In genomic region chr7:26291251-26291650, GRCh38 we compare ENCODE assay signal across 8 cellular contexts. TPM values are rescaled to one million over a fixed set of nuclear protein-coding genes. Genes with fewer than 3 reads are reported as not detected.
DNase-seq lines count a peak whose midpoint lies in the region; TF ChIP-seq lines count a peak whose summit lies in the region.

No MANE protein-coding gene starts in this region.

- TF ChIP-seq EP300 in suprapubic skin (IDR thresholded peaks at IDR 0.05), result no peak

- H3K4me1 ChIP-seq in suprapubic skin, result peaks cover 12% of the 10 kb centered on the region

- H3K9me3 ChIP-seq in suprapubic skin, result no peaks in the 10 kb centered on the region

- H3K4me3 Mint-ChIP-seq in activated CD4-positive, alpha-beta T cell treated with anti-CD3 and anti-CD28 coated beads, Interleukin-2, amount 10 ng/mL, durations not matched to agents 24 days and 14 days, result peak overlapping the region; percentile 98
- peak overlapping the region; percentile 90 for H3K4me3 Mint-ChIP-seq in activated naive CD8-positive, alpha-beta T cell treated with anti-CD3 and anti-CD28 coated beads for 36 hours

- H3K27ac ChIP-seq in suprapubic skin, result no peak overlapping the region

- peak overlapping the region; percentile 91 for H3K27ac Mint-ChIP-seq in activated CD4-positive, alpha-beta T cell treated with anti-CD3 and anti-CD28 coated beads, Interleukin-2, amount 10 ng/mL, durations not matched to agents 24 days and 14 days
- peak overlapping the region; percentile 92 for H3K27ac Mint-ChIP-seq in activated naive CD8-positive, alpha-beta T cell treated with anti-CD3 and anti-CD28 coated beads for 36 hours

- peaks cover 13% of the 10 kb centered on the region for H3K36me3 Mint-ChIP-seq in activated CD4-positive, alpha-beta T cell treated with anti-CD3 and anti-CD28 coated beads, Interleukin-2, amount 10 ng/mL, durations not matched to agents 24 days and 14 days (ENCODE audit: low read depth)
- H3K36me3 Mint-ChIP-seq in activated naive CD8-positive, alpha-beta T cell treated with anti-CD3 and anti-CD28 coated beads for 36 hours, result peaks cover 13% of the 10 kb centered on the region

- H3K4me1 Mint-ChIP-seq in activated CD4-positive, alpha-beta T cell treated with anti-CD3 and anti-CD28 coated beads, Interleukin-2, amount 10 ng/mL, durations not matched to agents 24 days and 14 days, result peaks cover 32% of the 10 kb centered on the region
- H3K4me1 Mint-ChIP-seq in activated naive CD8-positive, alpha-beta T cell treated with anti-CD3 and anti-CD28 coated beads for 36 hours, result peaks cover 24% of the 10 kb centered on the region

- no peak for DNase-seq in activated CD4-positive, alpha-beta T cell treated with anti-CD3 and anti-CD28 coated beads, Interleukin-2, amount 10 ng/mL, durations not matched to agents 24 days and 14 days
- no peak for DNase-seq in activated CD4-positive, alpha-beta T cell treated with anti-CD3 and anti-CD28 coated beads for 48 hours
- DNase-seq in activated naive CD8-positive, alpha-beta T cell treated with anti-CD3 and anti-CD28 coated beads for 36 hours, result no peak
- DNase-seq in kidney epithelial cell (ENCODE audit: low read depth) (no peak), suprapubic skin (ENCODE audit: low spot score in 2 of 2) (no peak), LoVo (ENCODE audit: low spot score) (no peak), activated gamma-delta T cell treated with Interleukin-2 at 50 U/mL for 16 hours (no peak), HuH-7 (ENCODE audit: low spot score) (no peak)

- intact Hi-C loops in activated CD4-positive, alpha-beta T cell treated with anti-CD3 and anti-CD28 coated beads, Interleukin-2, amount 10 ng/mL, durations not matched to agents 24 days and 14 days (cut with micrococcal nuclease), result loop anchor here (5.0 kb wide), 2 partner anchors 46 to 199 kb away; no protein-coding TSS in a partner anchor

- no peaks in the 10 kb centered on the region for H3K36me3 ChIP-seq in kidney epithelial cell (ENCODE audit: control insufficient read depth, insufficient read depth, low read length)
- H3K36me3 ChIP-seq in suprapubic skin, result no peaks in the 10 kb centered on the region

- TF ChIP-seq CTCF in kidney epithelial cell (IDR thresholded peaks at IDR 0.05; ENCODE audit: insufficient read depth, low read length, poor library complexity, severe bottlenecking), result no peak
- TF ChIP-seq CTCF in suprapubic skin (IDR thresholded peaks at IDR 0.05), result no peak

- H3K9me3 Mint-ChIP-seq in activated CD4-positive, alpha-beta T cell treated with anti-CD3 and anti-CD28 coated beads, Interleukin-2, amount 10 ng/mL, durations not matched to agents 24 days and 14 days, result no peaks in the 10 kb centered on the region
- no peaks in the 10 kb centered on the region for H3K9me3 Mint-ChIP-seq in activated naive CD8-positive, alpha-beta T cell treated with anti-CD3 and anti-CD28 coated beads for 36 hours

- no peak for TF ChIP-seq POLR2A in suprapubic skin (IDR thresholded peaks at IDR 0.05)

- peaks cover 7% of the 10 kb centered on the region for H3K27me3 Mint-ChIP-seq in activated CD4-positive, alpha-beta T cell treated with anti-CD3 and anti-CD28 coated beads, Interleukin-2, amount 10 ng/mL, durations not matched to agents 24 days and 14 days
- H3K27me3 Mint-ChIP-seq in activated naive CD8-positive, alpha-beta T cell treated with anti-CD3 and anti-CD28 coated beads for 36 hours, result no peaks in the 10 kb centered on the region

- no peaks in the 10 kb centered on the region for H3K27me3 ChIP-seq in kidney epithelial cell (ENCODE audit: control insufficient read depth, insufficient read depth, low read length)
- no peaks in the 10 kb centered on the region for H3K27me3 ChIP-seq in suprapubic skin

- 48% methylated on average over 4 of the region's 4 CpGs for WGBS in suprapubic skin

- H3K4me3 ChIP-seq in kidney epithelial cell (ENCODE audit: low read depth, low read length) (peak overlapping the region; percentile 62), suprapubic skin (peak overlapping the region; percentile 69)

RNA-seq across cellular contexts. Expression of gene SNX10, which starts 0.4 kb away (rescaled TPM):
- total RNA-seq in activated CD4-positive, alpha-beta T cell treated with anti-CD3 and anti-CD28 coated beads, Interleukin-2, amount 10 ng/mL, durations not matched to agents 24 days and 14 days, result 40.1 and 42.1 TPM in 2 replicates
- total RNA-seq in activated naive CD8-positive, alpha-beta T cell treated with anti-CD3 and anti-CD28 coated beads for 36 hours, result 10 to 100 TPM; 31.6 to 33.0 TPM
- total RNA-seq in kidney epithelial cell (23.6 and 27.9 TPM in 2 replicates), suprapubic skin (1 to 10 TPM in 3 of 4 donors, under 1 TPM in 1; 0.87 to 5.2 (median 2.0) TPM)
